ENCODE assay signal across 1 cellular context in the genomic region with DNA sequence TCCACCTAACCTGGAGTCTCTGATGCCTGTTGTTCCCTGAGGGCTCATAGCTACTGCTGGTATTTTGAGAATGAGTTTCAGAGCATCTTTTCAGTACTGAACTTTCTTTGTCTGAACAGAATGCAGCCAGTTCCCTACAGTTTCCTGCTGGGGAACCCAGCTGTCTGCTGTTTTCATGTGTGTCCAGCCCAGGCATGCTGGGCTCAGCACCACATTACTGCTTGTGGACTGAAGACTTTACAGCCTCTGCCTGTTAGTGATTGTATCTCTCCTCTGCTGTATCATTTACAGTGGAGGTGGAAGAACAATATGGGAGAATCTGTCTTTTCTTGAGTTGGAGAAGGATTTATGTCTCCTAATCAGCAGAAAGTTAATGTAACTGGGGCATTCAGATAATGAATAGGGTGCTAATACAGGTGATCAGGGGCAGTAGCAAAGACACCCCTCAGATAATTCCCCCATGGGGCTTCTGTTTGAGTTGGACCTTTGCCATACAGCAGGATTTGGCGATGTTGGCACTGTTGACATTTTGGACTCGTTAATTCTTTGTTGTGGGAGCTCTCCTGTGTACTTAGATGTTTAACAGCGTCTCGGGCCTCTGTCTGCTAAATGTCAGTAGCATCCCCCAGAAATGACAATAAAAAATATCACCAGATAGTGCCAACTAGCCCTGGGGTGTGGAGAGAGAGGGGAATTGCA.
A peak's percentile ranks its signal among the peaks of the same experiment; 100 is the strongest.
TF ChIP-seq lines count a peak whose summit lies in the region.

No MANE protein-coding gene starts in this region.

TF ChIP-seq in HEK293, 187 proteins besides CTCF, POLR2A, EP300 and RAD21 (continued from another document and continues in another):
- TF ChIP-seq, protein P1, sequence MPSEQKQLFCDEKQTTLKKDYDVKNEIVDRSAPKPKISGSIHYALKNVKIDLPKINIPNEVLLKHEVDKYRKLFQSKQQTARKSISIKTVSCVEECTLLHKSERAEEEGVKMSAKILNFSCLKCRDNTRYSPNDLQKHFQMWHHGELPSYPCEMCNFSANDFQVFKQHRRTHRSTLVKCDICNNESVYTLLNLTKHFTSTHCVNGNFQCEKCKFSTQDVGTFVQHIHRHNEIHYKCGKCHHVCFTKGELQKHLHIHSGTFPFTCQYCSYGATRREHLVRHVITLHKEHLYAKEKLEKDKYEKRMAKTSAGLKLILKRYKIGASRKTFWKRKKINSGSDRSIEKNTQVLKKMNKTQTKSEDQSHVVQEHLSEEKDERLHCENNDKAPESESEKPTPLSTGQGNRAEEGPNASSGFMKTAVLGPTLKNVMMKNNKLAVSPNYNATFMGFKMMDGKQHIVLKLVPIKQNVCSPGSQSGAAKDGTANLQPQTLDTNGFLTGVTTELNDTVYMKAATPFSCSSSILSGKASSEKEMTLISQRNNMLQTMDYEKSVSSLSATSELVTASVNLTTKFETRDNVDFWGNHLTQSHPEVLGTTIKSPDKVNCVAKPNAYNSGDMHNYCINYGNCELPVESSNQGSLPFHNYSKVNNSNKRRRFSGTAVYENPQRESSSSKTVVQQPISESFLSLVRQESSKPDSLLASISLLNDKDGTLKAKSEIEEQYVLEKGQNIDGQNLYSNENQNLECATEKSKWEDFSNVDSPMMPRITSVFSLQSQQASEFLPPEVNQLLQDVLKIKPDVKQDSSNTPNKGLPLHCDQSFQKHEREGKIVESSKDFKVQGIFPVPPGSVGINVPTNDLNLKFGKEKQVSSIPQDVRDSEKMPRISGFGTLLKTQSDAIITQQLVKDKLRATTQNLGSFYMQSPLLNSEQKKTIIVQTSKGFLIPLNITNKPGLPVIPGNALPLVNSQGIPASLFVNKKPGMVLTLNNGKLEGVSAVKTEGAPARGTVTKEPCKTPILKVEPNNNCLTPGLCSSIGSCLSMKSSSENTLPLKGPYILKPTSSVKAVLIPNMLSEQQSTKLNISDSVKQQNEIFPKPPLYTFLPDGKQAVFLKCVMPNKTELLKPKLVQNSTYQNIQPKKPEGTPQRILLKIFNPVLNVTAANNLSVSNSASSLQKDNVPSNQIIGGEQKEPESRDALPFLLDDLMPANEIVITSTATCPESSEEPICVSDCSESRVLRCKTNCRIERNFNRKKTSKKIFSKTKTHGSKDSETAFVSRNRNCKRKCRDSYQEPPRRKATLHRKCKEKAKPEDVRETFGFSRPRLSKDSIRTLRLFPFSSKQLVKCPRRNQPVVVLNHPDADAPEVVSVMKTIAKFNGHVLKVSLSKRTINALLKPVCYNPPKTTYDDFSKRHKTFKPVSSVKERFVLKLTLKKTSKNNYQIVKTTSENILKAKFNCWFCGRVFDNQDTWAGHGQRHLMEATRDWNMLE (tag by site-specific recombination; conservative IDR thresholded peaks at IDR 0.05; ENCODE audit: low read depth), result no peak
- TF ChIP-seq, protein P2, sequence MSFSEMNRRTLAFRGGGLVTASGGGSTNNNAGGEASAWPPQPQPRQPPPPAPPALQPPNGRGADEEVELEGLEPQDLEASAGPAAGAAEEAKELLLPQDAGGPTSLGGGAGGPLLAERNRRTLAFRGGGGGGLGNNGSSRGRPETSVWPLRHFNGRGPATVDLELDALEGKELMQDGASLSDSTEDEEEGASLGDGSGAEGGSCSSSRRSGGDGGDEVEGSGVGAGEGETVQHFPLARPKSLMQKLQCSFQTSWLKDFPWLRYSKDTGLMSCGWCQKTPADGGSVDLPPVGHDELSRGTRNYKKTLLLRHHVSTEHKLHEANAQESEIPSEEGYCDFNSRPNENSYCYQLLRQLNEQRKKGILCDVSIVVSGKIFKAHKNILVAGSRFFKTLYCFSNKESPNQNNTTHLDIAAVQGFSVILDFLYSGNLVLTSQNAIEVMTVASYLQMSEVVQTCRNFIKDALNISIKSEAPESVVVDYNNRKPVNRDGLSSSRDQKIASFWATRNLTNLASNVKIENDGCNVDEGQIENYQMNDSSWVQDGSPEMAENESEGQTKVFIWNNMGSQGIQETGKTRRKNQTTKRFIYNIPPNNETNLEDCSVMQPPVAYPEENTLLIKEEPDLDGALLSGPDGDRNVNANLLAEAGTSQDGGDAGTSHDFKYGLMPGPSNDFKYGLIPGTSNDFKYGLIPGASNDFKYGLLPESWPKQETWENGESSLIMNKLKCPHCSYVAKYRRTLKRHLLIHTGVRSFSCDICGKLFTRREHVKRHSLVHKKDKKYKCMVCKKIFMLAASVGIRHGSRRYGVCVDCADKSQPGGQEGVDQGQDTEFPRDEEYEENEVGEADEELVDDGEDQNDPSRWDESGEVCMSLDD (tag by site-specific recombination; IDR thresholded peaks at IDR 0.05), result no peak
- TF ChIP-seq, protein P3, sequence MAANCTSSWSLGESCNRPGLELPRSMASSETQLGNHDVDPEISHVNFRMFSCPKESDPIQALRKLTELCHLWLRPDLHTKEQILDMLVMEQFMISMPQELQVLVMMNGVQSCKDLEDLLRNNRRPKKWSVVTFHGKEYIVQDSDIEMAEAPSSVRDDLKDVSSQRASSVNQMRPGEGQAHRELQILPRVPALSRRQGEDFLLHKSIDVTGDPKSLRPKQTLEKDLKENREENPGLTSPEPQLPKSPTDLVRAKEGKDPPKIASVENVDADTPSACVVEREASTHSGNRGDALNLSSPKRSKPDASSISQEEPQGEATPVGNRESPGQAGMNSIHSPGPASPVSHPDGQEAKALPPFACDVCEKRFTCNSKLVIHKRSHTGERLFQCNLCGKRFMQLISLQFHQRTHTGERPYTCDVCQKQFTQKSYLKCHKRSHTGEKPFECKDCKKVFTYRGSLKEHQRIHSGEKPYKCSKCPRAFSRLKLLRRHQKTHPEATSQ (tag by site-specific recombination; IDR thresholded peaks at IDR 0.05), result no peak
- TF ChIP-seq ZNF830 (tag by site-specific recombination; IDR thresholded peaks at IDR 0.05; ENCODE audit: low read depth) (no peak), ZNF133 (tag by site-specific recombination; IDR thresholded peaks at IDR 0.05) (no peak), BCL11B (tag by site-specific recombination; IDR thresholded peaks at IDR 0.05; ENCODE audit: low read depth) (no peak), SP7 (tag by site-specific recombination; IDR thresholded peaks at IDR 0.05) (no peak), ZNF621 (tag by site-specific recombination; IDR thresholded peaks at IDR 0.05) (no peak), ZNF416 (tag by site-specific recombination; IDR thresholded peaks at IDR 0.05) (no peak), ZSCAN30 (tag by site-specific recombination; IDR thresholded peaks at IDR 0.05) (no peak), GLIS2 (tag by site-specific recombination; IDR thresholded peaks at IDR 0.05) (no peak), ZBTB8A (tag by site-specific recombination; IDR thresholded peaks at IDR 0.05) (0 out of 2 replicates have a peak, but pooled peaks have one; percentile 24), ZFP37 (tag by site-specific recombination; IDR thresholded peaks at IDR 0.05) (no peak), YY2 (tag by site-specific recombination; IDR thresholded peaks at IDR 0.05) (no peak), ZNF19 (tag by site-specific recombination; IDR thresholded peaks at IDR 0.05; ENCODE audit: low read depth) (no peak), GLI4 (tag by site-specific recombination; IDR thresholded peaks at IDR 0.05) (no peak), ZNF335 (tag by site-specific recombination; conservative IDR thresholded peaks at IDR 0.05) (peak; percentile 53), ZNF596 (tag by site-specific recombination; IDR thresholded peaks at IDR 0.05) (0 out of 2 replicates have a peak, but pooled peaks have one; percentile 13), ZNF623 (tag by site-specific recombination; IDR thresholded peaks at IDR 0.05) (no peak), ZNF701 (tag by site-specific recombination; IDR thresholded peaks at IDR 0.05) (no peak), ZNF707 (tag by site-specific recombination; IDR thresholded peaks at IDR 0.05) (no peak), ZNF548 (tag by site-specific recombination; IDR thresholded peaks at IDR 0.05) (no peak), ZNF157 (tag by site-specific recombination; IDR thresholded peaks at IDR 0.05) (no peak), RBAK (tag by site-specific recombination; IDR thresholded peaks at IDR 0.05) (no peak), OVOL3 (tag by site-specific recombination; IDR thresholded peaks at IDR 0.05) (no peak), MYNN (tag by site-specific recombination; IDR thresholded peaks at IDR 0.05; ENCODE audit: borderline replicate concordance) (no peak), ZNF777 (tag by site-specific recombination; IDR thresholded peaks at IDR 0.05; ENCODE audit: borderline replicate concordance) (no peak), ZNF292 (tag by site-specific recombination; IDR thresholded peaks at IDR 0.05; ENCODE audit: borderline replicate concordance, low read depth) (no peak), ZNF560 (tag by site-specific recombination; IDR thresholded peaks at IDR 0.05; ENCODE audit: borderline replicate concordance) (no peak), ZNF350 (tag by site-specific recombination; IDR thresholded peaks at IDR 0.05) (no peak), ZNF585B (tag by site-specific recombination; IDR thresholded peaks at IDR 0.05) (no peak), ZNF654 (tag by site-specific recombination; IDR thresholded peaks at IDR 0.05; ENCODE audit: low read depth) (no peak), ZFHX2 (tag by site-specific recombination; conservative IDR thresholded peaks at IDR 0.05) (no peak), KLF9 (tag by site-specific recombination; IDR thresholded peaks at IDR 0.05; ENCODE audit: low read depth) (no peak), ZNF426 (tag by site-specific recombination; IDR thresholded peaks at IDR 0.05) (no peak), SCRT2 (tag by site-specific recombination; IDR thresholded peaks at IDR 0.05) (no peak)
- TF ChIP-seq, protein P4, sequence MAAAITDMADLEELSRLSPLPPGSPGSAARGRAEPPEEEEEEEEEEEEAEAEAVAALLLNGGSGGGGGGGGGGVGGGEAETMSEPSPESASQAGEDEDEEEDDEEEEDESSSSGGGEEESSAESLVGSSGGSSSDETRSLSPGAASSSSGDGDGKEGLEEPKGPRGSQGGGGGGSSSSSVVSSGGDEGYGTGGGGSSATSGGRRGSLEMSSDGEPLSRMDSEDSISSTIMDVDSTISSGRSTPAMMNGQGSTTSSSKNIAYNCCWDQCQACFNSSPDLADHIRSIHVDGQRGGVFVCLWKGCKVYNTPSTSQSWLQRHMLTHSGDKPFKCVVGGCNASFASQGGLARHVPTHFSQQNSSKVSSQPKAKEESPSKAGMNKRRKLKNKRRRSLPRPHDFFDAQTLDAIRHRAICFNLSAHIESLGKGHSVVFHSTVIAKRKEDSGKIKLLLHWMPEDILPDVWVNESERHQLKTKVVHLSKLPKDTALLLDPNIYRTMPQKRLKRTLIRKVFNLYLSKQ (tag by site-specific recombination; IDR thresholded peaks at IDR 0.05; ENCODE audit: borderline replicate concordance), result no peak
- TF ChIP-seq, protein P5, sequence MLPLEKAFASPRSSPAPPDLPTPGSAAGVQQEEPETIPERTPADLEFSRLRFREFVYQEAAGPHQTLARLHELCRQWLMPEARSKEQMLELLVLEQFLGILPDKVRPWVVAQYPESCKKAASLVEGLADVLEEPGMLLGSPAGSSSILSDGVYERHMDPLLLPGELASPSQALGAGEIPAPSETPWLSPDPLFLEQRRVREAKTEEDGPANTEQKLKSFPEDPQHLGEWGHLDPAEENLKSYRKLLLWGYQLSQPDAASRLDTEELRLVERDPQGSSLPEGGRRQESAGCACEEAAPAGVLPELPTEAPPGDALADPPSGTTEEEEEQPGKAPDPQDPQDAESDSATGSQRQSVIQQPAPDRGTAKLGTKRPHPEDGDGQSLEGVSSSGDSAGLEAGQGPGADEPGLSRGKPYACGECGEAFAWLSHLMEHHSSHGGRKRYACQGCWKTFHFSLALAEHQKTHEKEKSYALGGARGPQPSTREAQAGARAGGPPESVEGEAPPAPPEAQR (tag by site-specific recombination; IDR thresholded peaks at IDR 0.05), result no peak
- TF ChIP-seq, protein P6, sequence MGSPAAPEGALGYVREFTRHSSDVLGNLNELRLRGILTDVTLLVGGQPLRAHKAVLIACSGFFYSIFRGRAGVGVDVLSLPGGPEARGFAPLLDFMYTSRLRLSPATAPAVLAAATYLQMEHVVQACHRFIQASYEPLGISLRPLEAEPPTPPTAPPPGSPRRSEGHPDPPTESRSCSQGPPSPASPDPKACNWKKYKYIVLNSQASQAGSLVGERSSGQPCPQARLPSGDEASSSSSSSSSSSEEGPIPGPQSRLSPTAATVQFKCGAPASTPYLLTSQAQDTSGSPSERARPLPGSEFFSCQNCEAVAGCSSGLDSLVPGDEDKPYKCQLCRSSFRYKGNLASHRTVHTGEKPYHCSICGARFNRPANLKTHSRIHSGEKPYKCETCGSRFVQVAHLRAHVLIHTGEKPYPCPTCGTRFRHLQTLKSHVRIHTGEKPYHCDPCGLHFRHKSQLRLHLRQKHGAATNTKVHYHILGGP (tag by site-specific recombination; IDR thresholded peaks at IDR 0.05), result no peak
- TF ChIP-seq, protein P7, sequence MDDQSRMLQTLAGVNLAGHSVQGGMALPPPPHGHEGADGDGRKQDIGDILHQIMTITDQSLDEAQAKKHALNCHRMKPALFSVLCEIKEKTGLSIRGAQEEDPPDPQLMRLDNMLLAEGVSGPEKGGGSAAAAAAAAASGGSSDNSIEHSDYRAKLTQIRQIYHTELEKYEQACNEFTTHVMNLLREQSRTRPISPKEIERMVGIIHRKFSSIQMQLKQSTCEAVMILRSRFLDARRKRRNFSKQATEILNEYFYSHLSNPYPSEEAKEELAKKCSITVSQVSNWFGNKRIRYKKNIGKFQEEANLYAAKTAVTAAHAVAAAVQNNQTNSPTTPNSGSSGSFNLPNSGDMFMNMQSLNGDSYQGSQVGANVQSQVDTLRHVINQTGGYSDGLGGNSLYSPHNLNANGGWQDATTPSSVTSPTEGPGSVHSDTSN (CRISPR knock-in tag; IDR thresholded peaks at IDR 0.05), result no peak
- TF ChIP-seq, protein P8, sequence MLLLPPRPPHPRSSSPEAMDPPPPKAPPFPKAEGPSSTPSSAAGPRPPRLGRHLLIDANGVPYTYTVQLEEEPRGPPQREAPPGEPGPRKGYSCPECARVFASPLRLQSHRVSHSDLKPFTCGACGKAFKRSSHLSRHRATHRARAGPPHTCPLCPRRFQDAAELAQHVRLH (tag by site-specific recombination; IDR thresholded peaks at IDR 0.05), result no peak
- TF ChIP-seq, protein P9, sequence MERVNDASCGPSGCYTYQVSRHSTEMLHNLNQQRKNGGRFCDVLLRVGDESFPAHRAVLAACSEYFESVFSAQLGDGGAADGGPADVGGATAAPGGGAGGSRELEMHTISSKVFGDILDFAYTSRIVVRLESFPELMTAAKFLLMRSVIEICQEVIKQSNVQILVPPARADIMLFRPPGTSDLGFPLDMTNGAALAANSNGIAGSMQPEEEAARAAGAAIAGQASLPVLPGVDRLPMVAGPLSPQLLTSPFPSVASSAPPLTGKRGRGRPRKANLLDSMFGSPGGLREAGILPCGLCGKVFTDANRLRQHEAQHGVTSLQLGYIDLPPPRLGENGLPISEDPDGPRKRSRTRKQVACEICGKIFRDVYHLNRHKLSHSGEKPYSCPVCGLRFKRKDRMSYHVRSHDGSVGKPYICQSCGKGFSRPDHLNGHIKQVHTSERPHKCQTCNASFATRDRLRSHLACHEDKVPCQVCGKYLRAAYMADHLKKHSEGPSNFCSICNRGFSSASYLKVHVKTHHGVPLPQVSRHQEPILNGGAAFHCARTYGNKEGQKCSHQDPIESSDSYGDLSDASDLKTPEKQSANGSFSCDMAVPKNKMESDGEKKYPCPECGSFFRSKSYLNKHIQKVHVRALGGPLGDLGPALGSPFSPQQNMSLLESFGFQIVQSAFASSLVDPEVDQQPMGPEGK (tag by site-specific recombination; IDR thresholded peaks at IDR 0.05), result no peak
- TF ChIP-seq, protein P10, sequence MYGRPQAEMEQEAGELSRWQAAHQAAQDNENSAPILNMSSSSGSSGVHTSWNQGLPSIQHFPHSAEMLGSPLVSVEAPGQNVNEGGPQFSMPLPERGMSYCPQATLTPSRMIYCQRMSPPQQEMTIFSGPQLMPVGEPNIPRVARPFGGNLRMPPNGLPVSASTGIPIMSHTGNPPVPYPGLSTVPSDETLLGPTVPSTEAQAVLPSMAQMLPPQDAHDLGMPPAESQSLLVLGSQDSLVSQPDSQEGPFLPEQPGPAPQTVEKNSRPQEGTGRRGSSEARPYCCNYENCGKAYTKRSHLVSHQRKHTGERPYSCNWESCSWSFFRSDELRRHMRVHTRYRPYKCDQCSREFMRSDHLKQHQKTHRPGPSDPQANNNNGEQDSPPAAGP (tag by site-specific recombination; IDR thresholded peaks at IDR 0.05), result no peak
